23 cellular contexts compared by ENCODE assay signal in genomic region chr10:60894816-60895215, GRCh38. TPM values are rescaled to one million over a fixed set of nuclear protein-coding genes. Genes with fewer than 3 reads are reported as not detected.
DNase-seq lines count a peak whose midpoint lies in the region; TF ChIP-seq lines count a peak whose summit lies in the region.
"Had no signal": no experiment of that assay in that cellular context is flagged by ENCODE, and none has a peak within 500 bp of the region (broad histone marks: within the 10 kb centered on the region; RNA-seq: fewer than 3 reads in every experiment).

No MANE protein-coding gene starts in this region.

- no peak overlapping the region for H3K4me2 ChIP-seq in GM23248 (ENCODE audit: unreplicated experiment)

- 0 out of 2 replicates have a peak, but pooled peaks cover 5% of the 10 kb centered on the region for H3F3A ChIP-seq in GM23248 (ENCODE audit: insufficient read depth)

- DNase-seq in COLO829 (ENCODE audit: low spot score), result peak; percentile 2
- peak; percentile 7 for DNase-seq in GM23248
- peak; percentile 32 to 57 for DNase-seq in cardiac fibroblast (ENCODE audit: low read depth in 2 of 2)
- peak; percentile 20 to 64 for DNase-seq in lung microvascular endothelial cell (ENCODE audit: low read depth in 2 of 2)
- DNase-seq in DMS79 treated with DMSO at 0.1 percent for 48 hours (lab: John Stamatoyannopoulos, UW), result no peak
- no peak for DNase-seq in NCI-H2029 treated with DMSO at 0.1 percent for 48 hours (lab: John Stamatoyannopoulos, UW)
- no peak for DNase-seq in GDM1 (lab: John Stamatoyannopoulos, UW)
- DNase-seq in SIG-M5 (lab: John Stamatoyannopoulos, UW), result no peak
- DNase-seq: activated CD4-positive, alpha-beta T cell treated with anti-CD3 and anti-CD28 coated beads for 48 hours; activated CD8-positive, alpha-beta memory T cell treated with anti-CD3 and anti-CD28 coated beads, Interleukin-2, amount 10 ng/mL, durations not matched to agents 7 days and 5 days; Calu3; H7; MV-4-11; naive thymus-derived CD4-positive, alpha-beta T cell; NCI-H187; NCI-H446 treated with DMSO at 0.1 percent for 48 hours; pancreas; RPMI8226; small intestine; stimulated activated CD4-positive, alpha-beta T cell treated with anti-CD3 and anti-CD28 coated beads, Interleukin-4, amount 100 ng/mL, for 24 hours; T-helper 1 cell had no signal

- TF ChIP-seq CTCF in cardiac fibroblast (IDR thresholded peaks at IDR 0.05; ENCODE audit: low read depth, low read length), result no peak

- peaks cover 11% of the 10 kb centered on the region; the same call in 1 of the 2 replicates for H3K4me1 ChIP-seq in GM23248 (ENCODE audit: insufficient read depth)

- no peaks in the 10 kb centered on the region for H3K9me3 ChIP-seq in GM23248 (ENCODE audit: low read depth)
- H3K9me3 ChIP-seq: esophagus muscularis mucosa, pancreas had no signal

- no peaks in the 10 kb centered on the region for H3K9me2 ChIP-seq in GM23248 (ENCODE audit: insufficient read depth)

- in situ Hi-C loops in GM23248 (cut with MboI), result no loop called here

- no peaks in the 10 kb centered on the region for H3K36me3 ChIP-seq in GM23248 (ENCODE audit: low read depth)
- H3K36me3 ChIP-seq: esophagus muscularis mucosa, pancreas had no signal

- H3K27me3 ChIP-seq in GM23248 (replicated peaks; ENCODE audit: insufficient read depth), result no peaks in the 10 kb centered on the region
- H3K27me3 ChIP-seq: esophagus muscularis mucosa, pancreas had no signal

- H4K20me1 ChIP-seq in GM23248 (ENCODE audit: insufficient read depth), result no peaks in the 10 kb centered on the region

- H3K9ac ChIP-seq in GM23248, result no peak overlapping the region

- no peak overlapping the region for H2AFZ ChIP-seq in GM23248

- H3K79me2 ChIP-seq in GM23248 (ENCODE audit: insufficient read depth), result no peaks in the 10 kb centered on the region

- no peak overlapping the region for H3K27ac ChIP-seq in GM23248
- H3K27ac ChIP-seq: pancreas had no signal

- H3K4me3 ChIP-seq in GM23248 (no peak overlapping the region), cardiac fibroblast (replicated peaks in 1 of 2; ENCODE audit: low read depth in 2 of 2, low read length in 2 of 2) (no peak overlapping the region)
- H3K4me3 ChIP-seq: esophagus muscularis mucosa, lung, pancreas had no signal

RNA-seq across cellular contexts. Expression of gene RHOBTB1, which starts 49.2 kb away (rescaled TPM):
- 14.6 and 16.2 TPM in 2 replicates for total RNA-seq in GM23248 (2014; rRNA removed; shearing (Covaris generic))
- polyA plus RNA-seq in GM23248 (2016; fragmentation: Nextera tagmentation; extraction: Ambion mirVana), result 9.6 and 11.1 TPM in 2 replicates
- 32.1 and 34.4 TPM in 2 replicates for total RNA-seq in lung microvascular endothelial cell
- polyA plus RNA-seq: naive thymus-derived CD4-positive, alpha-beta T cell had no signal

Comparison
In these comparisons a context has a peak if more than half of its experiments do, and no peak if none do; other contexts are left out.
1. DNase-seq: peak in COLO829 (single experiment), GM23248 (single experiment), cardiac fibroblast (2 of 2) and lung microvascular endothelial cell (2 of 2); none in DMS79 treated with DMSO at 0.1 percent for 48 hours (single experiment), NCI-H2029 treated with DMSO at 0.1 percent for 48 hours (single experiment), GDM1 (single experiment) and SIG-M5 (single experiment).